ENCODE assay signal across 20 cellular contexts in genomic region chr17:28365487-28365886, GRCh38. TPM values are rescaled to one million over a fixed set of nuclear protein-coding genes. Genes with fewer than 3 reads are reported as not detected.
DNase-seq lines count a peak whose midpoint lies in the region; ATAC-seq and TF ChIP-seq lines count a peak whose summit lies in the region.
"Had no signal": no experiment of that assay in that cellular context is flagged by ENCODE, and none has a peak within 500 bp of the region (broad histone marks: within the 10 kb centered on the region; RNA-seq: fewer than 3 reads in every experiment).

No MANE protein-coding gene starts in this region.

- peak overlapping the region; percentile 59 for H3K27ac Mint-ChIP-seq in glutamatergic neuron (ENCODE audit: unreplicated experiment)
- H3K27ac Mint-ChIP-seq: CD8-positive, alpha-beta T cell; GM23338 had no signal

- no peaks in the 10 kb centered on the region for H3K4me1 ChIP-seq in foreskin keratinocyte

- H3K36me3 Mint-ChIP-seq in glutamatergic neuron (ENCODE audit: unreplicated experiment), result no peaks in the 10 kb centered on the region

- intact Hi-C loops in posterior vena cava (cut with DNase I), result loop anchor here in 1 of 2 donors (2.0 kb wide), 1 partner anchor 13 kb away; no protein-coding TSS in a partner anchor

- no peak overlapping the region for H3K27ac ChIP-seq in caudate nucleus (ENCODE audit: low read depth, low read length)
- H3K27ac ChIP-seq in foreskin keratinocyte, result no peak overlapping the region
- H3K27ac ChIP-seq: A549, KMS-11 had no signal

- peaks cover 4% of the 10 kb centered on the region for H3K4me1 Mint-ChIP-seq in glutamatergic neuron (ENCODE audit: low read depth, unreplicated experiment)

- peaks cover 2% of the 10 kb centered on the region for H3K9me3 Mint-ChIP-seq in glutamatergic neuron (ENCODE audit: unreplicated experiment)
- H3K9me3 Mint-ChIP-seq: CD14-positive monocyte; CD8-positive, alpha-beta T cell; GM23338 had no signal

- no peak for ATAC-seq in foreskin keratinocyte
- ATAC-seq: A549; CD8-positive, alpha-beta T cell; GM23338 had no signal

- peak; percentile 24 for DNase-seq in NCI-H1694 (lab: John Stamatoyannopoulos, UW)
- DNase-seq in NCI-H524 (lab: John Stamatoyannopoulos, UW), result peak; percentile 64 to 90
- DNase-seq in glutamatergic neuron, result no peak
- DNase-seq in posterior vena cava (ENCODE audit: low spot score), result peak; percentile 28
- DNase-seq in caudate nucleus (lab: John Stamatoyannopoulos, UW), result no peak
- DNase-seq in DMS153 (lab: John Stamatoyannopoulos, UW), result no peak
- no peak for DNase-seq in foreskin keratinocyte
- no peak for DNase-seq in COR-L47 (lab: John Stamatoyannopoulos, UW)
- DNase-seq: Caco-2; CD8-positive, alpha-beta T cell; DND-41; GDM1; H7 had no signal

- no peak overlapping the region for H3K4me3 Mint-ChIP-seq in glutamatergic neuron (ENCODE audit: unreplicated experiment)
- H3K4me3 Mint-ChIP-seq: CD14-positive monocyte; CD8-positive, alpha-beta T cell; GM23338 had no signal

- H3K27me3 Mint-ChIP-seq in glutamatergic neuron (ENCODE audit: unreplicated experiment), result peaks cover 9% of the 10 kb centered on the region

- TF ChIP-seq CTCF in glutamatergic neuron (IDR thresholded peaks at IDR 0.05; ENCODE audit: partially characterized antibody, unreplicated experiment) (no peak), foreskin keratinocyte (conservative IDR thresholded peaks at IDR 0.05) (no peak)

- peaks cover under 1% of the 10 kb centered on the region for H3K27me3 ChIP-seq in foreskin keratinocyte

RNA-seq across cellular contexts. Expression of gene SEBOX, which starts 0.5 kb away (rescaled TPM):
- total RNA-seq in glutamatergic neuron (ENCODE audit: unreplicated experiment), result not detected
- total RNA-seq in posterior vena cava, result not detected
- total RNA-seq in foreskin keratinocyte, result not detected in 2 replicates
- polyA plus RNA-seq in foreskin keratinocyte, result not detected in 2 replicates
- total RNA-seq: Caco-2; CD8-positive, alpha-beta T cell; GM23338; H7; HT1080 had no signal
- polyA plus RNA-seq: A549, AG04450, BJ, CD14-positive monocyte, GM23338 had no signal

RNA-seq across cellular contexts. Expression of gene VTN, which starts 4.6 kb away (rescaled TPM):
- 0.25 TPM for total RNA-seq in glutamatergic neuron (ENCODE audit: unreplicated experiment)
- total RNA-seq in posterior vena cava, result 1 to 10 TPM; 1.8 to 5.4 TPM
- total RNA-seq in foreskin keratinocyte, result not detected in 2 replicates
- polyA plus RNA-seq in foreskin keratinocyte, result 0.03 TPM in 1 of 2 replicates, not detected in the other
- total RNA-seq: GM23338, HT1080 had no signal
- polyA plus RNA-seq: CD14-positive monocyte had no signal

RNA-seq across cellular contexts. Expression of gene SARM1, which starts 6.0 kb away (rescaled TPM):
- total RNA-seq in glutamatergic neuron (ENCODE audit: unreplicated experiment) (100 TPM), posterior vena cava (10 to 100 TPM; 15.0 to 16.1 TPM), foreskin keratinocyte (0.53 and 0.61 TPM in 2 replicates)
- polyA plus RNA-seq in foreskin keratinocyte, result 0.58 and 0.65 TPM in 2 replicates

RNA-seq across cellular contexts. Expression of gene POLDIP2, which starts 8.2 kb away (rescaled TPM):
- total RNA-seq in glutamatergic neuron (ENCODE audit: unreplicated experiment) (73.5 TPM), posterior vena cava (10 to 100 TPM; 53.5 to 54.4 TPM), foreskin keratinocyte (88.7 and 93.1 TPM in 2 replicates)
- 93.8 and 102 TPM in 2 replicates for polyA plus RNA-seq in foreskin keratinocyte

RNA-seq across cellular contexts. Expression of gene TNFAIP1, which starts 29.9 kb away (rescaled TPM):
- total RNA-seq in glutamatergic neuron (ENCODE audit: unreplicated experiment) (111 TPM), posterior vena cava (10 to 100 TPM; 39.7 to 45.9 TPM), foreskin keratinocyte (56.1 and 59.0 TPM in 2 replicates)
- polyA plus RNA-seq in foreskin keratinocyte, result 33.5 and 35.0 TPM in 2 replicates

Comparison
In these comparisons a context has a peak if more than half of its experiments do, and no peak if none do; other contexts are left out.
1. DNase-seq: peak in NCI-H1694 (single experiment), NCI-H524 (2 of 2) and posterior vena cava (single experiment); none in glutamatergic neuron (single experiment), caudate nucleus (0 of 61), DMS153 (single experiment), foreskin keratinocyte (0 of 2) and COR-L47 (single experiment).